ENCODE assay signal across 12 cellular contexts in genomic region chr6:111096246-111096645, GRCh38. TPM values are rescaled to one million over a fixed set of nuclear protein-coding genes. Genes with fewer than 3 reads are reported as not detected.
DNase-seq lines count a peak whose midpoint lies in the region; ATAC-seq, FAIRE-seq and TF ChIP-seq lines count a peak whose summit lies in the region.
"Had no signal": no experiment of that assay in that cellular context is flagged by ENCODE, and none has a peak within 500 bp of the region (broad histone marks: within the 10 kb centered on the region; RNA-seq: fewer than 3 reads in every experiment).

No MANE protein-coding gene starts in this region.

- in situ Hi-C loops in HepG2 (cut with HindIII; ENCODE audit: extremely low pct_ligation_motif_present, low pct_unique_long_range_greater_than_20kb): no loop called here

- intact Hi-C loops in right lobe of liver (cut with DNase I) (no loop called here), HepG2 (cut with micrococcal nuclease; ENCODE audit: unreplicated experiment) (no loop called here)

- H3K36me3 ChIP-seq in right lobe of liver (no peaks in the 10 kb centered on the region), HepG2 (replicated peaks in 1 of 2; ENCODE audit: control insufficient read depth in 1 of 2, insufficient read depth in 2 of 2, low read length in 2 of 2) (no peaks in the 10 kb centered on the region), MG63 (no peaks in the 10 kb centered on the region)
- H3K36me3 ChIP-seq: thoracic aorta had no signal

- no peaks in the 10 kb centered on the region for H3K9me3 ChIP-seq in right lobe of liver
- H3K9me3 ChIP-seq in HepG2 (ENCODE audit: low read length): no peaks in the 10 kb centered on the region
- H3K9me3 ChIP-seq in MG63: no peaks in the 10 kb centered on the region
- H3K9me3 ChIP-seq: thoracic aorta had no signal

- ATAC-seq in right lobe of liver: peak; percentile 68 to 76 (median 72)
- no peak for ATAC-seq in HepG2
- ATAC-seq in esophagus mucosa: peak; percentile 36
- ATAC-seq: Panc1 had no signal

- no peak overlapping the region for H3K9ac ChIP-seq in HepG2 (ENCODE audit: insufficient read depth, low read depth, low read length)

- TF ChIP-seq CTCF in right lobe of liver (IDR thresholded peaks at IDR 0.05) (no peak), HepG2 (CRISPR knock-in tag; IDR thresholded peaks at IDR 0.05) (no peak)

- H3K4me1 ChIP-seq in right lobe of liver (peaks cover 0 to 7% (median 0%) of the 10 kb centered on the region in 4 donors), HepG2 (ENCODE audit: insufficient read depth, low read length) (peaks cover 13% of the 10 kb centered on the region)

- POLR2A ChIA-PET in HepG2 (lab: Yijun Ruan, JAX): no interaction called here

- H3K27me3 ChIP-seq in right lobe of liver (no peaks in the 10 kb centered on the region), HepG2 (ENCODE audit: control insufficient read depth in 1 of 2, insufficient read depth in 2 of 2, low read length in 2 of 2) (no peaks in the 10 kb centered on the region; a peak in 1 of 5 replicates), MG63 (peaks cover 4% of the 10 kb centered on the region; the same call in 1 of the 2 replicates)

- FAIRE-seq in HepG2 (lab: Jason Lieb, UNC): no peak

- DNase-seq in right lobe of liver: peak in 2 of 3 donors; percentile 61 to 64
- DNase-seq in HepG2 (ENCODE audit: low spot score): no peak
- peak; percentile 2 for DNase-seq in T-helper 9 cell
- DNase-seq in ureter (ENCODE audit: low spot score): peak; percentile 73
- DNase-seq in AG20443 (ENCODE audit: low spot score): no peak
- DNase-seq in MG63: no peak
- DNase-seq in islet precursor cell: no peak
- DNase-seq: amniotic stem cell had no signal

- TF ChIP-seq RAD21 in HepG2 (CRISPR knock-in tag; IDR thresholded peaks at IDR 0.05): no peak

- peaks cover 2% of the 10 kb centered on the region for H3K79me2 ChIP-seq in HepG2 (ENCODE audit: insufficient read depth, low read length)

- BruUV-seq in HepG2 (replicated peaks; lab: Mats Ljungman, UMichigan): no TSS peak

- no peak overlapping the region for H3K4me2 ChIP-seq in HepG2 (ENCODE audit: low read depth, low read length)

- H3K4me3 ChIP-seq in right lobe of liver: no peak overlapping the region
- no peak overlapping the region for H3K4me3 ChIP-seq in HepG2 (replicated peaks in 1 of 3; ENCODE audit: insufficient read depth in 1 of 3, low read depth in 2 of 3, low read length in 3 of 3)
- no peak overlapping the region for H3K4me3 ChIP-seq in MG63
- H3K4me3 ChIP-seq: thoracic aorta had no signal

- CTCF ChIA-PET in HepG2 (lab: Yijun Ruan, JAX; ENCODE audit: low intra/inter-chr PET ratio, low total read pairs): no interaction called here

- TF ChIP-seq POLR2A in right lobe of liver (IDR thresholded peaks at IDR 0.05) (no peak), HepG2 (IDR thresholded peaks at IDR 0.05; ENCODE audit: insufficient read depth in 1 of 2, low read depth in 2 of 2, low read length in 2 of 2) (no peak)

- H4K20me1 ChIP-seq in HepG2 (ENCODE audit: insufficient read depth, low read length): no peaks in the 10 kb centered on the region

- TF ChIP-seq EP300 in HepG2 (IDR thresholded peaks at IDR 0.05; ENCODE audit: low read depth in 2 of 2, low read length in 2 of 2): no peak
- no peak for TF ChIP-seq EP300 in HepG2 (CRISPR knock-in tag; IDR thresholded peaks at IDR 0.05; ENCODE audit: borderline replicate concordance)

- 31% methylated on average over 3 of the region's 3 CpGs for WGBS in right lobe of liver (ENCODE audit: insufficient coverage, low coverage, low lambda C conversion rate, missing lambda C conversion rate)
- WGBS in HepG2 (ENCODE audit: low lambda C conversion rate): 94% methylated on average over 3 of the region's 3 CpGs

- H3K27ac ChIP-seq in right lobe of liver: no peak overlapping the region
- H3K27ac ChIP-seq in HepG2 (ENCODE audit: extremely low read length, insufficient read depth, low read length): no peak overlapping the region
- H3K27ac ChIP-seq: thoracic aorta had no signal

- H2AFZ ChIP-seq in HepG2 (ENCODE audit: low read length): no peak overlapping the region

TF ChIP-seq in HepG2, 621 proteins besides CTCF, POLR2A, EP300 and RAD21 (continues in another document):
- TF ChIP-seq POLR2AphosphoS2 (IDR thresholded peaks at IDR 0.05; ENCODE audit: low read depth, low read length) (no peak), RBAK (CRISPR knock-in tag; IDR thresholded peaks at IDR 0.05) (no peak), ZEB1 (IDR thresholded peaks at IDR 0.05; ENCODE audit: insufficient replicate concordance, low read depth) (no peak), ZNF652 (CRISPR knock-in tag; IDR thresholded peaks at IDR 0.05; ENCODE audit: borderline replicate concordance, low read depth) (no peak), CENPX (CRISPR knock-in tag; IDR thresholded peaks at IDR 0.05) (no peak), KDM5A (IDR thresholded peaks at IDR 0.05; ENCODE audit: borderline replicate concordance, low read length) (no peak), ZNF441 (CRISPR knock-in tag; IDR thresholded peaks at IDR 0.05; ENCODE audit: borderline replicate concordance) (no peak), JUN (CRISPR knock-in tag; IDR thresholded peaks at IDR 0.05) (no peak)
- TF ChIP-seq, protein P1, sequence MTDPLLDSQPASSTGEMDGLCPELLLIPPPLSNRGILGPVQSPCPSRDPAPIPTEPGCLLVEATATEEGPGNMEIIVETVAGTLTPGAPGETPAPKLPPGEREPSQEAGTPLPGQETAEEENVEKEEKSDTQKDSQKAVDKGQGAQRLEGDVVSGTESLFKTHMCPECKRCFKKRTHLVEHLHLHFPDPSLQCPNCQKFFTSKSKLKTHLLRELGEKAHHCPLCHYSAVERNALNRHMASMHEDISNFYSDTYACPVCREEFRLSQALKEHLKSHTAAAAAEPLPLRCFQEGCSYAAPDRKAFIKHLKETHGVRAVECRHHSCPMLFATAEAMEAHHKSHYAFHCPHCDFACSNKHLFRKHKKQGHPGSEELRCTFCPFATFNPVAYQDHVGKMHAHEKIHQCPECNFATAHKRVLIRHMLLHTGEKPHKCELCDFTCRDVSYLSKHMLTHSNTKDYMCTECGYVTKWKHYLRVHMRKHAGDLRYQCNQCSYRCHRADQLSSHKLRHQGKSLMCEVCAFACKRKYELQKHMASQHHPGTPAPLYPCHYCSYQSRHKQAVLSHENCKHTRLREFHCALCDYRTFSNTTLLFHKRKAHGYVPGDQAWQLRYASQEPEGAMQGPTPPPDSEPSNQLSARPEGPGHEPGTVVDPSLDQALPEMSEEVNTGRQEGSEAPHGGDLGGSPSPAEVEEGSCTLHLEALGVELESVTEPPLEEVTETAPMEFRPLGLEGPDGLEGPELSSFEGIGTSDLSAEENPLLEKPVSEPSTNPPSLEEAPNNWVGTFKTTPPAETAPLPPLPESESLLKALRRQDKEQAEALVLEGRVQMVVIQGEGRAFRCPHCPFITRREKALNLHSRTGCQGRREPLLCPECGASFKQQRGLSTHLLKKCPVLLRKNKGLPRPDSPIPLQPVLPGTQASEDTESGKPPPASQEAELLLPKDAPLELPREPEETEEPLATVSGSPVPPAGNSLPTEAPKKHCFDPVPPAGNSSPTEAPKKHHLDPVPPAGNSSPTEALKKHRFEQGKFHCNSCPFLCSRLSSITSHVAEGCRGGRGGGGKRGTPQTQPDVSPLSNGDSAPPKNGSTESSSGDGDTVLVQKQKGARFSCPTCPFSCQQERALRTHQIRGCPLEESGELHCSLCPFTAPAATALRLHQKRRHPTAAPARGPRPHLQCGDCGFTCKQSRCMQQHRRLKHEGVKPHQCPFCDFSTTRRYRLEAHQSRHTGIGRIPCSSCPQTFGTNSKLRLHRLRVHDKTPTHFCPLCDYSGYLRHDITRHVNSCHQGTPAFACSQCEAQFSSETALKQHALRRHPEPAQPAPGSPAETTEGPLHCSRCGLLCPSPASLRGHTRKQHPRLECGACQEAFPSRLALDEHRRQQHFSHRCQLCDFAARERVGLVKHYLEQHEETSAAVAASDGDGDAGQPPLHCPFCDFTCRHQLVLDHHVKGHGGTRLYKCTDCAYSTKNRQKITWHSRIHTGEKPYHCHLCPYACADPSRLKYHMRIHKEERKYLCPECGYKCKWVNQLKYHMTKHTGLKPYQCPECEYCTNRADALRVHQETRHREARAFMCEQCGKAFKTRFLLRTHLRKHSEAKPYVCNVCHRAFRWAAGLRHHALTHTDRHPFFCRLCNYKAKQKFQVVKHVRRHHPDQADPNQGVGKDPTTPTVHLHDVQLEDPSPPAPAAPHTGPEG (CRISPR knock-in tag; IDR thresholded peaks at IDR 0.05): no peak

RNA-seq across cellular contexts. Expression of gene SLC16A10, which starts 8.9 kb away (rescaled TPM):
- total RNA-seq in right lobe of liver: 10 to 100 TPM in 2 of 6 experiments, 1 to 10 TPM in 4; 2.9 to 15.8 (median 6.6) TPM
- total RNA-seq in HepG2 (2016; rRNA removed; fragmentation: Illumina TruSeq; extraction: Trizol): 11.3 and 20.1 TPM in 2 replicates
- total RNA-seq in HepG2 (2016; cell fraction: cytosol; rRNA removed; fragmentation: Illumina TruSeq; extraction: Trizol; ENCODE audit: low read depth): 23.5 and 27.5 TPM in 2 replicates
- 10.2 and 19.1 TPM in 2 replicates for total RNA-seq in HepG2 (2016; cell fraction: insoluble cytoplasmic fraction; rRNA removed; fragmentation: Illumina TruSeq; extraction: Trizol)
- total RNA-seq in HepG2 (2016; cell fraction: membrane; rRNA removed; fragmentation: Illumina TruSeq; extraction: Trizol): 10.8 and 11.8 TPM in 2 replicates
- 16.5 and 19.2 TPM in 2 replicates for total RNA-seq in HepG2 (2016; cell fraction: nucleus; rRNA removed; fragmentation: Illumina TruSeq; extraction: Trizol)
- 4.5 and 8.2 TPM in 2 replicates for polyA plus RNA-seq in HepG2 (2011; rRNA removed)
- 6.4 and 7.7 TPM in 2 replicates for polyA plus RNA-seq in HepG2 (2011; cell fraction: cytosol; rRNA removed)
- polyA plus RNA-seq in HepG2 (2011; cell fraction: nucleus; rRNA removed): 3.4 and 3.6 TPM in 2 replicates
- polyA plus RNA-seq in HepG2 (2012): 3.2 and 7.8 TPM in 2 replicates
- 1.3 and 1.8 TPM in 2 replicates for polyA plus RNA-seq in HepG2 (2016; cell fraction: cytosol; fragmentation: Illumina TruSeq; extraction: Trizol; ENCODE audit: low read depth)
- 6.8 and 7.5 TPM in 2 replicates for polyA plus RNA-seq in HepG2 (2016; cell fraction: insoluble cytoplasmic fraction; fragmentation: Illumina TruSeq; extraction: Trizol; ENCODE audit: low read depth)
- 2.7 and 2.9 TPM in 2 replicates for polyA plus RNA-seq in HepG2 (2016; cell fraction: membrane; fragmentation: Illumina TruSeq; extraction: Trizol; ENCODE audit: low read depth)
- 14.6 and 16.1 TPM in 2 replicates for polyA plus RNA-seq in HepG2 (2016; cell fraction: nucleus; fragmentation: Illumina TruSeq; extraction: Trizol; ENCODE audit: insufficient read depth, low read depth)
- polyA minus RNA-seq in HepG2 (2011; rRNA and poly(A)+ RNA removed; ENCODE audit: low replicate concordance): 43.8 TPM in 1 of 2 replicates, not detected in the other
- 13.5 and 16.3 TPM in 2 replicates for polyA minus RNA-seq in HepG2 (2011; cell fraction: cytosol; rRNA and poly(A)+ RNA removed)
- polyA minus RNA-seq in HepG2 (2011; cell fraction: nucleus; rRNA and poly(A)+ RNA removed): 10.4 and 11.1 TPM in 2 replicates
- 0.24 TPM for total RNA-seq in esophagus mucosa
- total RNA-seq in ureter: 1.8 TPM
- 0.40 and 1.5 TPM in 2 replicates for total RNA-seq in MG63 (2014; rRNA removed; shearing (Covaris generic); ENCODE audit: low replicate concordance)
- total RNA-seq: glomerular endothelial cell had no signal

Comparison
In these comparisons a context has a peak if more than half of its experiments do, and no peak if none do; other contexts are left out.
1. DNase-seq: peak in right lobe of liver (2 of 3), T-helper 9 cell (single experiment) and ureter (single experiment); none in HepG2 (single experiment), AG20443 (single experiment), MG63 (single experiment) and islet precursor cell (single experiment).